Comparison of ENCODE assay signal across 9 cellular contexts in genomic region chr6:44133003-44133931, GRCh38. TPM values are rescaled to one million over a fixed set of nuclear protein-coding genes. Genes with fewer than 3 reads are reported as not detected.
DNase-seq lines count a peak whose midpoint lies in the region; ATAC-seq and TF ChIP-seq lines count a peak whose summit lies in the region.
"Had no signal": no experiment of that assay in that cellular context is flagged by ENCODE, and none has a peak within 500 bp of the region (broad histone marks: within the 10 kb centered on the region; RNA-seq: fewer than 3 reads in every experiment).

No MANE protein-coding gene starts in this region.

- peak overlapping the region; percentile 0 for H3K4me2 ChIP-seq in H9 (ENCODE audit: insufficient read depth, insufficient read length, low read length)

- no peak overlapping the region for H3K4me3 ChIP-seq in mesodermal cell (ENCODE audit: extremely low read depth, insufficient read depth, low read length, poor library complexity, severe bottlenecking)

- H3K27me3 Mint-ChIP-seq in H9 (ENCODE audit: low read depth): no peaks in the 10 kb centered on the region; the same call in 1 of the 2 replicates
- no peaks in the 10 kb centered on the region for H3K27me3 Mint-ChIP-seq in effector memory CD8-positive, alpha-beta T cell

- no peak overlapping the region for H2BK5ac ChIP-seq in H9 (ENCODE audit: insufficient read length, low read length)

- H2BK15ac ChIP-seq in H9 (ENCODE audit: low read depth, low read length): no peak overlapping the region

- H2AK5ac ChIP-seq in H9 (ENCODE audit: insufficient read length, low read length): no peak overlapping the region

- peaks cover 23 to 28% (median 27%) of the 10 kb centered on the region in 3 experiments for H3K36me3 Mint-ChIP-seq in H9 (ENCODE audit: insufficient read depth in 1 of 3, low read depth in 3 of 3)
- peaks cover 29% of the 10 kb centered on the region for H3K36me3 Mint-ChIP-seq in effector memory CD8-positive, alpha-beta T cell (ENCODE audit: insufficient read depth)
- H3K36me3 Mint-ChIP-seq: natural killer cell had no signal

- H3K23me2 ChIP-seq in H9 (ENCODE audit: insufficient read length, low read depth, low read length, poor library complexity, severe bottlenecking): peaks cover 5% of the 10 kb centered on the region

- no peak overlapping the region for H2BK20ac ChIP-seq in H9 (ENCODE audit: low read depth, low read length, poor library complexity, severe bottlenecking)

- H3K27ac ChIP-seq in H9 (ENCODE audit: insufficient read length, low read depth, low read length): no peak overlapping the region
- H3K27ac ChIP-seq in mesodermal cell (ENCODE audit: low read depth, low read length, severe bottlenecking): peak overlapping the region; percentile 45

- no peak overlapping the region for H3K18ac ChIP-seq in H9 (ENCODE audit: insufficient read length, low read depth, low read length)

- H2AFZ ChIP-seq in H9 (ENCODE audit: low read length): no peak overlapping the region

- H3K4me1 ChIP-seq in H9 (ENCODE audit: insufficient read depth, low read length): no peaks in the 10 kb centered on the region
- peaks cover 20% of the 10 kb centered on the region for H3K4me1 ChIP-seq in mesodermal cell (ENCODE audit: control insufficient read depth, insufficient read depth, low read length, poor library complexity, severe bottlenecking)

- peak; percentile 28; the same call in 1 of the 3 replicates for TF ChIP-seq CTCF in H9 (conservative IDR thresholded peaks at IDR 0.05)

- no peak overlapping the region for H3T11ph ChIP-seq in H9 (ENCODE audit: low read length)

- no peak overlapping the region for H4K91ac ChIP-seq in H9 (ENCODE audit: insufficient read length, low read depth, low read length)

- no peak overlapping the region for H3K9ac ChIP-seq in H9 (ENCODE audit: extremely low read depth, insufficient read length, low read length)

- H4K8ac ChIP-seq in H9 (replicated peaks; ENCODE audit: insufficient read length, low read depth, low read length): no peak overlapping the region

- no CpG with 5 or more reads among the region's 9 CpGs for WGBS in H9 (ENCODE audit: extremely low coverage, insufficient read length, low lambda C conversion rate)
- WGBS in mesodermal cell (ENCODE audit: insufficient coverage in 2 of 2), 2 experiments: 27 to 40% methylated on average over 2 to 3 of the region's 9 CpGs

- no peak overlapping the region for H2BK120ac ChIP-seq in H9 (ENCODE audit: low read depth, low read length, poor library complexity, severe bottlenecking)

- DNase-seq in H9 (peak; percentile 59), NCI-H748 treated with DMSO at 0.1 percent for 48 hours (lab: John Stamatoyannopoulos, UW) (peak; percentile 7), kidney tubule cell (ENCODE audit: low spot score) (no peak)
- DNase-seq in effector memory CD8-positive, alpha-beta T cell: no peak
- DNase-seq in activated naive CD4-positive, alpha-beta T cell treated with Interleukin-2 at 50 U/mL for 16 hours: no peak
- DNase-seq in stimulated activated CD4-positive, alpha-beta T cell treated with anti-CD3 and anti-CD28 coated beads, Interleukin-2, amount 100 ng/mL, for 24 hours: no peak
- DNase-seq: natural killer cell had no signal

- H3K4me1 Mint-ChIP-seq in H9: peaks cover 35 to 57% of the 10 kb centered on the region in 2 experiments
- H3K4me1 Mint-ChIP-seq in effector memory CD8-positive, alpha-beta T cell (ENCODE audit: low read depth in 2 of 2): peaks cover 15 to 32% of the 10 kb centered on the region in 2 donors

- H3K36me3 ChIP-seq in mesodermal cell (ENCODE audit: control insufficient read depth, insufficient read depth, low read length): peaks cover 27% of the 10 kb centered on the region

- no peak for TF ChIP-seq POLR2A in GM18505 (IDR thresholded peaks at IDR 0.05; ENCODE audit: borderline replicate concordance, extremely low read depth, insufficient read depth, insufficient read length)

- no peaks in the 10 kb centered on the region for H3K27me3 ChIP-seq in H9 (ENCODE audit: insufficient read depth, low read length)

- no peaks in the 10 kb centered on the region for H3K79me1 ChIP-seq in H9 (ENCODE audit: insufficient read depth, low read depth, low read length, poor library complexity, severe bottlenecking)

- H3K56ac ChIP-seq in H9 (ENCODE audit: insufficient read length, low read depth, low read length): no peak overlapping the region

- no peaks in the 10 kb centered on the region for H3K79me2 ChIP-seq in H9 (ENCODE audit: insufficient read depth, low read length)

- H2BK12ac ChIP-seq in H9 (ENCODE audit: insufficient read length, low read depth, low read length): no peak overlapping the region

- peak overlapping the region; percentile 11 to 92 (median 19); a peak in 4 of 7 replicates for H3K27ac Mint-ChIP-seq in H9
- peak overlapping the region; percentile 23 to 79 for H3K27ac Mint-ChIP-seq in effector memory CD8-positive, alpha-beta T cell

- no peak overlapping the region for H3K14ac ChIP-seq in H9 (ENCODE audit: insufficient read depth, low read length)

- H3K9me3 ChIP-seq in H9 (ENCODE audit: control insufficient read depth, low read depth, low read length): no peaks in the 10 kb centered on the region
- no peaks in the 10 kb centered on the region for H3K9me3 ChIP-seq in mesodermal cell (ENCODE audit: control insufficient read depth, low read length)

- H3K4me3 Mint-ChIP-seq in H9: peak overlapping the region in 1 of 2 experiments; percentile 51; a peak in 2 of 5 replicates
- no peak overlapping the region for H3K4me3 Mint-ChIP-seq in effector memory CD8-positive, alpha-beta T cell
- H3K4me3 Mint-ChIP-seq: natural killer cell had no signal

- H3K9me3 Mint-ChIP-seq in H9: no peaks in the 10 kb centered on the region
- no peaks in the 10 kb centered on the region for H3K9me3 Mint-ChIP-seq in effector memory CD8-positive, alpha-beta T cell
- H3K9me3 Mint-ChIP-seq: natural killer cell had no signal

- peaks cover 3% of the 10 kb centered on the region for H4K20me1 ChIP-seq in H9 (ENCODE audit: control insufficient read depth, insufficient read depth, insufficient read length)

- no peak overlapping the region for H4K5ac ChIP-seq in H9 (ENCODE audit: insufficient read length, low read depth, low read length)

- ATAC-seq in effector memory CD8-positive, alpha-beta T cell (replicated peaks): no peak
- ATAC-seq in GM18505 (IDR thresholded peaks at IDR 0.05; ENCODE audit: unreplicated experiment): no peak

- H3K4ac ChIP-seq in H9 (ENCODE audit: low read depth, low read length): no peak overlapping the region

- H3K23ac ChIP-seq in H9 (ENCODE audit: insufficient read length, low read depth, low read length): no peak overlapping the region

RNA-seq across cellular contexts. Expression of gene TMEM63B, which starts 5.9 kb away (rescaled TPM):
- 56.3 and 56.8 TPM in 2 replicates for total RNA-seq in H9 (2021)
- polyA plus RNA-seq in mesodermal cell (2013, experiment 1 of 2): 33.0 TPM
- 30.1 TPM for polyA plus RNA-seq in mesodermal cell (2013, experiment 2 of 2)

RNA-seq across cellular contexts. Expression of gene MRPL14, which starts 6.0 kb away (rescaled TPM):
- 80.1 and 80.3 TPM in 2 replicates for total RNA-seq in H9 (2021)
- polyA plus RNA-seq in mesodermal cell (2013, experiment 1 of 2): 51.1 TPM
- 53.1 TPM for polyA plus RNA-seq in mesodermal cell (2013, experiment 2 of 2)

RNA-seq across cellular contexts. Expression of gene CAPN11, which starts 25.4 kb away (rescaled TPM):
- total RNA-seq in H9 (2021): 0.28 and 0.29 TPM in 2 replicates
- polyA plus RNA-seq in mesodermal cell (2013, experiment 1 of 2): 0.29 TPM
- polyA plus RNA-seq in mesodermal cell (2013, experiment 2 of 2): 0.40 TPM
- total RNA-seq: natural killer cell had no signal

Comparison
In these comparisons a context has a peak if more than half of its experiments do, and no peak if none do; other contexts are left out.
1. DNase-seq: peak in H9 (single experiment) and NCI-H748 treated with DMSO at 0.1 percent for 48 hours (single experiment); none in effector memory CD8-positive, alpha-beta T cell (0 of 3), activated naive CD4-positive, alpha-beta T cell treated with Interleukin-2 at 50 U/mL for 16 hours (single experiment), kidney tubule cell (single experiment) and stimulated activated CD4-positive, alpha-beta T cell treated with anti-CD3 and anti-CD28 coated beads, Interleukin-2, amount 100 ng/mL, for 24 hours (0 of 2).